1 cellular context compared by ENCODE assay signal in the genomic region with DNA sequence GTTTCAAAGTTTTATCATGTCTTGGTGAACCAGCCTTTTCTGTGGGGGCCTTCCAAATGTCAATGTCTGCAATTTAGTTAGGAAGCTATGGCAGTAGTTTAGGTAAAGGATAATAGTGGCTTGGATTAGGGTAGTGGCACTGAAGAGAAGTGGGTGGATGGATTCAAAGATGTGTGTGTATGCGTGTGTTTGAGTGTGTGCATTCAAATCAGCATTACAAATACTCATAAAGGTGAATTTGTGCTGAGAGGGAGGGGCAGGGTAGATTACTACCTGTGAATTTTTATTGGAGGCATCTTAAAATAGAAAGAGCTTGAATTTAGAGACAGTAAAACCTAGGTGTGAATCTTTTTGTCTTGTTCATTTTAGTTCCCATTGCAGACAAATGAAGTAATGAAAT.
TF ChIP-seq lines count a peak whose summit lies in the region.

No MANE protein-coding gene starts in this region.

TF ChIP-seq in GM23338, 12 proteins besides CTCF, POLR2A, EP300 and RAD21:
- TF ChIP-seq, protein P1, sequence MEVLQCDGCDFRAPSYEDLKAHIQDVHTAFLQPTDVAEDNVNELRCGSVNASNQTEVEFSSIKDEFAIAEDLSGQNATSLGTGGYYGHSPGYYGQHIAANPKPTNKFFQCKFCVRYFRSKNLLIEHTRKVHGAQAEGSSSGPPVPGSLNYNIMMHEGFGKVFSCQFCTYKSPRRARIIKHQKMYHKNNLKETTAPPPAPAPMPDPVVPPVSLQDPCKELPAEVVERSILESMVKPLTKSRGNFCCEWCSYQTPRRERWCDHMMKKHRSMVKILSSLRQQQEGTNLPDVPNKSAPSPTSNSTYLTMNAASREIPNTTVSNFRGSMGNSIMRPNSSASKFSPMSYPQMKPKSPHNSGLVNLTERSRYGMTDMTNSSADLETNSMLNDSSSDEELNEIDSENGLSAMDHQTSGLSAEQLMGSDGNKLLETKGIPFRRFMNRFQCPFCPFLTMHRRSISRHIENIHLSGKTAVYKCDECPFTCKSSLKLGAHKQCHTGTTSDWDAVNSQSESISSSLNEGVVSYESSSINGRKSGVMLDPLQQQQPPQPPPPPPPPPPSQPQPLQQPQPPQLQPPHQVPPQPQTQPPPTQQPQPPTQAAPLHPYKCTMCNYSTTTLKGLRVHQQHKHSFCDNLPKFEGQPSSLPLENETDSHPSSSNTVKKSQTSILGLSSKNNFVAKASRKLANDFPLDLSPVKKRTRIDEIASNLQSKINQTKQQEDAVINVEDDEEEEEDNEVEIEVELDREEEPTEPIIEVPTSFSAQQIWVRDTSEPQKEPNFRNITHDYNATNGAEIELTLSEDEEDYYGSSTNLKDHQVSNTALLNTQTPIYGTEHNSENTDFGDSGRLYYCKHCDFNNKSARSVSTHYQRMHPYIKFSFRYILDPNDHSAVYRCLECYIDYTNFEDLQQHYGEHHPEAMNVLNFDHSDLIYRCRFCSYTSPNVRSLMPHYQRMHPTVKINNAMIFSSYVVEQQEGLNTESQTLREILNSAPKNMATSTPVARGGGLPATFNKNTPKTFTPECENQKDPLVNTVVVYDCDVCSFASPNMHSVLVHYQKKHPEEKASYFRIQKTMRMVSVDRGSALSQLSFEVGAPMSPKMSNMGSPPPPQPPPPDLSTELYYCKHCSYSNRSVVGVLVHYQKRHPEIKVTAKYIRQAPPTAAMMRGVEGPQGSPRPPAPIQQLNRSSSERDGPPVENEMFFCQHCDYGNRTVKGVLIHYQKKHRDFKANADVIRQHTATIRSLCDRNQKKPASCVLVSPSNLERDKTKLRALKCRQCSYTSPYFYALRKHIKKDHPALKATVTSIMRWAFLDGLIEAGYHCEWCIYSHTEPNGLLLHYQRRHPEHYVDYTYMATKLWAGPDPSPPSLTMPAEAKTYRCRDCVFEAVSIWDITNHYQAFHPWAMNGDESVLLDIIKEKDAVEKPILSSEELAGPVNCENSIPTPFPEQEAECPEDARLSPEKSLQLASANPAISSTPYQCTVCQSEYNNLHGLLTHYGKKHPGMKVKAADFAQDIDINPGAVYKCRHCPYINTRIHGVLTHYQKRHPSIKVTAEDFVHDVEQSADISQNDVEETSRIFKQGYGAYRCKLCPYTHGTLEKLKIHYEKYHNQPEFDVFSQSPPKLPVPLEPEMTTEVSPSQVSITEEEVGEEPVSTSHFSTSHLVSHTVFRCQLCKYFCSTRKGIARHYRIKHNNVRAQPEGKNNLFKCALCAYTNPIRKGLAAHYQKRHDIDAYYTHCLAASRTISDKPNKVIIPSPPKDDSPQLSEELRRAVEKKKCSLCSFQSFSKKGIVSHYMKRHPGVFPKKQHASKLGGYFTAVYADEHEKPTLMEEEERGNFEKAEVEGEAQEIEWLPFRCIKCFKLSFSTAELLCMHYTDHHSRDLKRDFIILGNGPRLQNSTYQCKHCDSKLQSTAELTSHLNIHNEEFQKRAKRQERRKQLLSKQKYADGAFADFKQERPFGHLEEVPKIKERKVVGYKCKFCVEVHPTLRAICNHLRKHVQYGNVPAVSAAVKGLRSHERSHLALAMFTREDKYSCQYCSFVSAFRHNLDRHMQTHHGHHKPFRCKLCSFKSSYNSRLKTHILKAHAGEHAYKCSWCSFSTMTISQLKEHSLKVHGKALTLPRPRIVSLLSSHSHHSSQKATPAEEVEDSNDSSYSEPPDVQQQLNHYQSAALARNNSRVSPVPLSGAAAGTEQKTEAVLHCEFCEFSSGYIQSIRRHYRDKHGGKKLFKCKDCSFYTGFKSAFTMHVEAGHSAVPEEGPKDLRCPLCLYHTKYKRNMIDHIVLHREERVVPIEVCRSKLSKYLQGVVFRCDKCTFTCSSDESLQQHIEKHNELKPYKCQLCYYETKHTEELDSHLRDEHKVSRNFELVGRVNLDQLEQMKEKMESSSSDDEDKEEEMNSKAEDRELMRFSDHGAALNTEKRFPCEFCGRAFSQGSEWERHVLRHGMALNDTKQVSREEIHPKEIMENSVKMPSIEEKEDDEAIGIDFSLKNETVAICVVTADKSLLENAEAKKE (CRISPR knock-in tag; IDR thresholded peaks at IDR 0.05) = no peak
- TF ChIP-seq ZNF114 (CRISPR knock-in tag; IDR thresholded peaks at IDR 0.05) (no peak), NANOG (IDR thresholded peaks at IDR 0.05; ENCODE audit: borderline replicate concordance) (no peak), EZH2 (IDR thresholded peaks at IDR 0.05; ENCODE audit: low read depth, unreplicated experiment) (no peak), JUNB (IDR thresholded peaks at IDR 0.05; ENCODE audit: unreplicated experiment) (no peak), EZH2phosphoT487 (IDR thresholded peaks at IDR 0.05; ENCODE audit: unreplicated experiment) (no peak), ZNF331 (CRISPR knock-in tag; IDR thresholded peaks at IDR 0.05; ENCODE audit: low read depth) (no peak), POLR2AphosphoS5 (IDR thresholded peaks at IDR 0.05; ENCODE audit: low read depth) (no peak), CREB1 (CRISPR knock-in tag; IDR thresholded peaks at IDR 0.05; ENCODE audit: low read depth) (no peak), STAT1 (IDR thresholded peaks at IDR 0.05; ENCODE audit: unreplicated experiment) (no peak)
- TF ChIP-seq, protein P2, sequence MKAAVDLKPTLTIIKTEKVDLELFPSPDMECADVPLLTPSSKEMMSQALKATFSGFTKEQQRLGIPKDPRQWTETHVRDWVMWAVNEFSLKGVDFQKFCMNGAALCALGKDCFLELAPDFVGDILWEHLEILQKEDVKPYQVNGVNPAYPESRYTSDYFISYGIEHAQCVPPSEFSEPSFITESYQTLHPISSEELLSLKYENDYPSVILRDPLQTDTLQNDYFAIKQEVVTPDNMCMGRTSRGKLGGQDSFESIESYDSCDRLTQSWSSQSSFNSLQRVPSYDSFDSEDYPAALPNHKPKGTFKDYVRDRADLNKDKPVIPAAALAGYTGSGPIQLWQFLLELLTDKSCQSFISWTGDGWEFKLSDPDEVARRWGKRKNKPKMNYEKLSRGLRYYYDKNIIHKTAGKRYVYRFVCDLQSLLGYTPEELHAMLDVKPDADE (IDR thresholded peaks at IDR 0.05) = no peak
- TF ChIP-seq, protein P3, sequence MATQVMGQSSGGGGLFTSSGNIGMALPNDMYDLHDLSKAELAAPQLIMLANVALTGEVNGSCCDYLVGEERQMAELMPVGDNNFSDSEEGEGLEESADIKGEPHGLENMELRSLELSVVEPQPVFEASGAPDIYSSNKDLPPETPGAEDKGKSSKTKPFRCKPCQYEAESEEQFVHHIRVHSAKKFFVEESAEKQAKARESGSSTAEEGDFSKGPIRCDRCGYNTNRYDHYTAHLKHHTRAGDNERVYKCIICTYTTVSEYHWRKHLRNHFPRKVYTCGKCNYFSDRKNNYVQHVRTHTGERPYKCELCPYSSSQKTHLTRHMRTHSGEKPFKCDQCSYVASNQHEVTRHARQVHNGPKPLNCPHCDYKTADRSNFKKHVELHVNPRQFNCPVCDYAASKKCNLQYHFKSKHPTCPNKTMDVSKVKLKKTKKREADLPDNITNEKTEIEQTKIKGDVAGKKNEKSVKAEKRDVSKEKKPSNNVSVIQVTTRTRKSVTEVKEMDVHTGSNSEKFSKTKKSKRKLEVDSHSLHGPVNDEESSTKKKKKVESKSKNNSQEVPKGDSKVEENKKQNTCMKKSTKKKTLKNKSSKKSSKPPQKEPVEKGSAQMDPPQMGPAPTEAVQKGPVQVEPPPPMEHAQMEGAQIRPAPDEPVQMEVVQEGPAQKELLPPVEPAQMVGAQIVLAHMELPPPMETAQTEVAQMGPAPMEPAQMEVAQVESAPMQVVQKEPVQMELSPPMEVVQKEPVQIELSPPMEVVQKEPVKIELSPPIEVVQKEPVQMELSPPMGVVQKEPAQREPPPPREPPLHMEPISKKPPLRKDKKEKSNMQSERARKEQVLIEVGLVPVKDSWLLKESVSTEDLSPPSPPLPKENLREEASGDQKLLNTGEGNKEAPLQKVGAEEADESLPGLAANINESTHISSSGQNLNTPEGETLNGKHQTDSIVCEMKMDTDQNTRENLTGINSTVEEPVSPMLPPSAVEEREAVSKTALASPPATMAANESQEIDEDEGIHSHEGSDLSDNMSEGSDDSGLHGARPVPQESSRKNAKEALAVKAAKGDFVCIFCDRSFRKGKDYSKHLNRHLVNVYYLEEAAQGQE (IDR thresholded peaks at IDR 0.05; ENCODE audit: unreplicated experiment) = no peak
TF ChIP-seq in GM23338: peak in this region for 0.
